In the genomic region with DNA sequence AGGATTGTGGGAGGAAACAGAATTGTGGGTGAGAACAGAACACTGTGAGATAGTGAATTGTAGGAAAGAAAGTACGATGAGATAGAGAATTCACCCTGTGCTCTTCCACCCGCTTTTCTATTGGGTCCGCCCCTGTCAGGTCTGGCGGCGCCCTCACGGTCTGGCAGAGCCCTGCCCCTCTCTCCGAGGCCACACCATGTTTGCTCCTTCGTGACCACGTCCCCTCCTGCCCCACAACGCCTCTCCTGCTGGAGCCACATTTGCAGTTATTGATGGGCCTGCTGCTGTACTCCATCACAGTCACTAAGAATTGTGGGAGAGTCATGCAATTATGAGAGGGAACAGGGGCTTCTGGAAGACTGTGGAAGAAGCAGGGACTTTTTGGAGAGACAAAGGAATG, we compare ENCODE assay signal across 17 cellular contexts.
A peak's percentile ranks its signal among the peaks of the same experiment; 100 is the strongest.
DNase-seq lines count a peak whose midpoint lies in the region; ATAC-seq lines count a peak whose summit lies in the region.
"Had no signal": no experiment of that assay in that cellular context is flagged by ENCODE, and none has a peak within 500 bp of the region (broad histone marks: within the 10 kb centered on the region; RNA-seq: fewer than 3 reads in every experiment).

No MANE protein-coding gene starts in this region.

- no peaks in the 10 kb centered on the region for H3K27me3 ChIP-seq in neuron (ENCODE audit: insufficient read depth, low read length)
- H3K27me3 ChIP-seq: BLaER1 had no signal

- no peak for DNase-seq in activated naive CD4-positive, alpha-beta T cell treated with anti-CD3 and anti-CD28 coated beads for 36 hours
- DNase-seq in stimulated activated effector memory CD8-positive, alpha-beta T cell treated with anti-CD3 and anti-CD28 coated beads, Interleukin-12 subunit alpha, Interleukin-12 subunit beta, amount 100 ng/mL, for 72 hours (ENCODE audit: low spot score in 2 of 2) = no peak
- DNase-seq in NCI-H510A (lab: John Stamatoyannopoulos, UW) = no peak
- DNase-seq: Caco-2; CD4-positive, CD25-positive, alpha-beta regulatory T cell; CD8-positive, alpha-beta T cell; DMS 273 treated with DMSO at 0.1 percent for 48 hours; DMS79; EL; GDM1; HCEC 1CT had no signal

- no peak overlapping the region for H3K4me3 ChIP-seq in neuron (ENCODE audit: low read length)
- H3K4me3 ChIP-seq: BLaER1, GM12878 had no signal

- H2AFZ ChIP-seq in neuron (ENCODE audit: low read depth, low read length) = peak overlapping the region; percentile 22

- CTCF ChIA-PET in activated naive CD4-positive, alpha-beta T cell treated with anti-CD3 and anti-CD28 coated beads for 36 hours (lab: Charles Lee) = no interaction called here

- H3K9me3 Mint-ChIP-seq in activated naive CD4-positive, alpha-beta T cell treated with anti-CD3 and anti-CD28 coated beads, Interleukin-2, amount 50 U/mL, for 24 hours = no peaks in the 10 kb centered on the region
- H3K9me3 Mint-ChIP-seq in activated naive CD4-positive, alpha-beta T cell treated with anti-CD3 and anti-CD28 coated beads for 36 hours = no peaks in the 10 kb centered on the region
- H3K9me3 Mint-ChIP-seq in stimulated activated effector memory CD8-positive, alpha-beta T cell treated with anti-CD3 and anti-CD28 coated beads, Interleukin-12 subunit alpha, Interleukin-12 subunit beta, amount 100 ng/mL, for 72 hours = no peaks in the 10 kb centered on the region
- H3K9me3 Mint-ChIP-seq: CD8-positive, alpha-beta T cell had no signal

- H3K4me3 Mint-ChIP-seq in activated naive CD4-positive, alpha-beta T cell treated with anti-CD3 and anti-CD28 coated beads, Interleukin-2, amount 50 U/mL, for 24 hours = no peak overlapping the region
- no peak overlapping the region for H3K4me3 Mint-ChIP-seq in activated naive CD4-positive, alpha-beta T cell treated with anti-CD3 and anti-CD28 coated beads for 36 hours
- H3K4me3 Mint-ChIP-seq in stimulated activated effector memory CD8-positive, alpha-beta T cell treated with anti-CD3 and anti-CD28 coated beads, Interleukin-12 subunit alpha, Interleukin-12 subunit beta, amount 100 ng/mL, for 72 hours = no peak overlapping the region
- H3K4me3 Mint-ChIP-seq: B cell; CD4-positive, CD25-positive, alpha-beta regulatory T cell; CD8-positive, alpha-beta T cell had no signal

- H3K4me1 Mint-ChIP-seq in activated naive CD4-positive, alpha-beta T cell treated with anti-CD3 and anti-CD28 coated beads, Interleukin-2, amount 50 U/mL, for 24 hours = no peaks in the 10 kb centered on the region
- no peaks in the 10 kb centered on the region for H3K4me1 Mint-ChIP-seq in activated naive CD4-positive, alpha-beta T cell treated with anti-CD3 and anti-CD28 coated beads for 36 hours (ENCODE audit: low read depth)
- H3K4me1 Mint-ChIP-seq in stimulated activated effector memory CD8-positive, alpha-beta T cell treated with anti-CD3 and anti-CD28 coated beads, Interleukin-12 subunit alpha, Interleukin-12 subunit beta, amount 100 ng/mL, for 72 hours = peaks cover 7% of the 10 kb centered on the region
- H3K4me1 Mint-ChIP-seq: B cell had no signal

- H3K9me3 ChIP-seq in neuron (ENCODE audit: low read length) = peaks cover 3% of the 10 kb centered on the region
- H3K9me3 ChIP-seq: BLaER1, Caco-2 had no signal

- no peaks in the 10 kb centered on the region for H3K4me1 ChIP-seq in neuron (ENCODE audit: insufficient read depth, low read length)
- H3K4me1 ChIP-seq: Caco-2 had no signal

- H3K36me3 Mint-ChIP-seq in activated naive CD4-positive, alpha-beta T cell treated with anti-CD3 and anti-CD28 coated beads, Interleukin-2, amount 50 U/mL, for 24 hours = peaks cover 2% of the 10 kb centered on the region
- H3K36me3 Mint-ChIP-seq in activated naive CD4-positive, alpha-beta T cell treated with anti-CD3 and anti-CD28 coated beads for 36 hours (ENCODE audit: low read depth) = no peaks in the 10 kb centered on the region
- no peaks in the 10 kb centered on the region for H3K36me3 Mint-ChIP-seq in stimulated activated effector memory CD8-positive, alpha-beta T cell treated with anti-CD3 and anti-CD28 coated beads, Interleukin-12 subunit alpha, Interleukin-12 subunit beta, amount 100 ng/mL, for 72 hours
- H3K36me3 Mint-ChIP-seq: CD4-positive, CD25-positive, alpha-beta regulatory T cell; CD8-positive, alpha-beta T cell had no signal

- peak; percentile 44 for ATAC-seq in stimulated activated effector memory CD8-positive, alpha-beta T cell treated with anti-CD3 and anti-CD28 coated beads, Interleukin-12 subunit alpha, Interleukin-12 subunit beta, amount 100 ng/mL, for 72 hours
- no peak for ATAC-seq in GM19023 (IDR thresholded peaks at IDR 0.05; ENCODE audit: unreplicated experiment)
- ATAC-seq: CD8-positive, alpha-beta T cell; GM12878 had no signal

- no peaks in the 10 kb centered on the region for H3K36me3 ChIP-seq in neuron (ENCODE audit: insufficient read depth, low read length)
- H3K36me3 ChIP-seq: BLaER1 had no signal

- no peaks in the 10 kb centered on the region for H3K27me3 Mint-ChIP-seq in activated naive CD4-positive, alpha-beta T cell treated with anti-CD3 and anti-CD28 coated beads, Interleukin-2, amount 50 U/mL, for 24 hours
- no peaks in the 10 kb centered on the region for H3K27me3 Mint-ChIP-seq in activated naive CD4-positive, alpha-beta T cell treated with anti-CD3 and anti-CD28 coated beads for 36 hours (ENCODE audit: low read depth)

- intact Hi-C loops in activated naive CD4-positive, alpha-beta T cell treated with anti-CD3 and anti-CD28 coated beads for 36 hours (cut with micrococcal nuclease) = no loop called here

- H3K27ac Mint-ChIP-seq in activated naive CD4-positive, alpha-beta T cell treated with anti-CD3 and anti-CD28 coated beads, Interleukin-2, amount 50 U/mL, for 24 hours = peak overlapping the region; percentile 52
- H3K27ac Mint-ChIP-seq in activated naive CD4-positive, alpha-beta T cell treated with anti-CD3 and anti-CD28 coated beads for 36 hours = no peak overlapping the region
- no peak overlapping the region for H3K27ac Mint-ChIP-seq in stimulated activated effector memory CD8-positive, alpha-beta T cell treated with anti-CD3 and anti-CD28 coated beads, Interleukin-12 subunit alpha, Interleukin-12 subunit beta, amount 100 ng/mL, for 72 hours
- H3K27ac Mint-ChIP-seq: B cell; CD4-positive, CD25-positive, alpha-beta regulatory T cell; CD8-positive, alpha-beta T cell had no signal
